Comparison of ENCODE assay signal across 8 cellular contexts in genomic region chr2:33475381-33476099, GRCh38. TPM values are rescaled to one million over a fixed set of nuclear protein-coding genes. Genes with fewer than 3 reads are reported as not detected.
A peak's percentile ranks its signal among the peaks of the same experiment; 100 is the strongest.
DNase-seq lines count a peak whose midpoint lies in the region; ATAC-seq and TF ChIP-seq lines count a peak whose summit lies in the region.

No MANE protein-coding gene starts in this region.

- H3K4me3 ChIP-seq in GM23338, result peak overlapping the region; percentile 40
- H3K4me3 ChIP-seq in Karpas-422 (ENCODE audit: low read length), result peak overlapping the region; percentile 72
- H3K4me3 ChIP-seq in testis, result peak overlapping the region; percentile 63

- no peaks in the 10 kb centered on the region for H3K27me3 ChIP-seq in GM23338 (ENCODE audit: insufficient read depth)
- no peaks in the 10 kb centered on the region for H3K27me3 ChIP-seq in Karpas-422 (ENCODE audit: low read length)
- no peaks in the 10 kb centered on the region for H3K27me3 ChIP-seq in testis

- peaks cover 11% of the 10 kb centered on the region; the same call in 2 of the 3 replicates for H3K36me3 Mint-ChIP-seq in GM23338 (ENCODE audit: low read depth)
- H3K36me3 Mint-ChIP-seq in activated naive CD4-positive, alpha-beta T cell treated with anti-CD3 and anti-CD28 coated beads for 36 hours (ENCODE audit: low read depth), result no peaks in the 10 kb centered on the region

- H3K9me2 ChIP-seq in GM23338 (ENCODE audit: insufficient read depth), result no peaks in the 10 kb centered on the region
- H3K9me2 ChIP-seq in Karpas-422 (replicated peaks; ENCODE audit: insufficient read depth, low read length), result no peaks in the 10 kb centered on the region

- H3F3A ChIP-seq in GM23338 (replicated peaks; ENCODE audit: low read depth), result no peaks in the 10 kb centered on the region

- H2AFZ ChIP-seq in GM23338 (peak overlapping the region; percentile 91), Karpas-422 (ENCODE audit: low read length) (peak overlapping the region; percentile 61)

- H3K27ac Mint-ChIP-seq in GM23338, result 0 out of 2 replicates have a peak overlapping the region, but pooled peaks have one; percentile 27
- H3K27ac Mint-ChIP-seq in activated naive CD4-positive, alpha-beta T cell treated with anti-CD3 and anti-CD28 coated beads for 36 hours, result peak overlapping the region; percentile 91

- H3K4me1 ChIP-seq in GM23338 (ENCODE audit: insufficient read depth) (peaks cover 10% of the 10 kb centered on the region), Karpas-422 (ENCODE audit: low read length) (peaks cover 42% of the 10 kb centered on the region), testis (peaks cover 6% of the 10 kb centered on the region)

- peaks cover 14% of the 10 kb centered on the region for H3K9me3 Mint-ChIP-seq in GM23338
- no peaks in the 10 kb centered on the region for H3K9me3 Mint-ChIP-seq in activated naive CD4-positive, alpha-beta T cell treated with anti-CD3 and anti-CD28 coated beads for 36 hours

- 4 to 8% methylated on average over 14 of the region's 14 CpGs for WGBS in testis, 2 donors

- H3K27ac ChIP-seq in GM23338 (ENCODE audit: low read depth) (no peak overlapping the region), Karpas-422 (ENCODE audit: low read length) (peak overlapping the region; percentile 87), testis (peak overlapping the region; percentile 75 to 86)

- H3K79me2 ChIP-seq in GM23338 (replicated peaks; ENCODE audit: insufficient read depth), result no peaks in the 10 kb centered on the region
- no peaks in the 10 kb centered on the region for H3K79me2 ChIP-seq in Karpas-422 (ENCODE audit: low read length)

- H4K20me1 ChIP-seq in GM23338 (replicated peaks; ENCODE audit: insufficient read depth), result no peaks in the 10 kb centered on the region
- H4K20me1 ChIP-seq in Karpas-422 (ENCODE audit: insufficient read depth, low read depth, low read length), result no peaks in the 10 kb centered on the region

- TF ChIP-seq CTCF in GM23338 (conservative IDR thresholded peaks at IDR 0.05; ENCODE audit: low read depth in 2 of 2), result peak; percentile 82 to 84
- peak; percentile 61 to 73 (median 65) for TF ChIP-seq CTCF in testis (IDR thresholded peaks at IDR 0.05)

- peak; percentile 1; the same call in 1 of the 2 replicates for TF ChIP-seq POLR2A in Raji (IDR thresholded peaks at IDR 0.05; ENCODE audit: insufficient read depth, low read depth, low read length)
- TF ChIP-seq POLR2A in testis (IDR thresholded peaks at IDR 0.05), result no peak

- peaks cover 18% of the 10 kb centered on the region for H3K4me1 Mint-ChIP-seq in GM23338
- H3K4me1 Mint-ChIP-seq in activated naive CD4-positive, alpha-beta T cell treated with anti-CD3 and anti-CD28 coated beads for 36 hours (ENCODE audit: low read depth), result peaks cover 25% of the 10 kb centered on the region

- CTCF ChIA-PET in activated naive CD4-positive, alpha-beta T cell treated with anti-CD3 and anti-CD28 coated beads for 36 hours (lab: Charles Lee), result interaction anchor here (0.6 to 1.9 kb wide), 14 partner anchors 10 to 118 kb away, joined by 3 to 19 read pairs (median 3); no protein-coding TSS in a partner anchor

- peak overlapping the region; percentile 74 for H3K9ac ChIP-seq in Karpas-422 (ENCODE audit: low read length)

- H3K36me3 ChIP-seq in GM23338 (ENCODE audit: insufficient read depth) (no peaks in the 10 kb centered on the region), Karpas-422 (ENCODE audit: insufficient read depth, low read length) (no peaks in the 10 kb centered on the region), testis (ENCODE audit: low read depth, missing control alignments) (no peaks in the 10 kb centered on the region)

- H3K9me3 ChIP-seq in Karpas-422 (ENCODE audit: low read length), result no peaks in the 10 kb centered on the region
- no peaks in the 10 kb centered on the region for H3K9me3 ChIP-seq in testis

- DNase-seq in ELR (ENCODE audit: low read depth) (peak; percentile 80), GM23338 (ENCODE audit: low spot score) (peak; percentile 90), Karpas-422 (peak; percentile 93), glomerular endothelial cell (ENCODE audit: extremely low read depth, low read depth, low spot score) (peak; percentile 82), occipital lobe (lab: John Stamatoyannopoulos, UW) (peak; percentile 68), testis (peak; percentile 86)
- peak; percentile 89 for DNase-seq in activated naive CD4-positive, alpha-beta T cell treated with anti-CD3 and anti-CD28 coated beads for 36 hours

- peak overlapping the region; percentile 75 for H3K4me2 ChIP-seq in GM23338
- peak overlapping the region; percentile 92 for H3K4me2 ChIP-seq in Karpas-422 (ENCODE audit: low read depth, low read length, poor library complexity, severe bottlenecking)

- intact Hi-C loops in activated naive CD4-positive, alpha-beta T cell treated with anti-CD3 and anti-CD28 coated beads for 36 hours (cut with micrococcal nuclease), result loop anchor here (1.0 to 10.0 kb wide), 8 partner anchors 22 to 1411 kb away; partner anchors contain the start of genes FAM98A, SPAST and TTC27
- intact Hi-C loops in testis (cut with DNase I; ENCODE audit: low total_unique reads), result no loop called here

- peaks cover 1% of the 10 kb centered on the region for H3K27me3 Mint-ChIP-seq in GM23338 (ENCODE audit: insufficient read depth, low read depth, poor library complexity)
- H3K27me3 Mint-ChIP-seq in activated naive CD4-positive, alpha-beta T cell treated with anti-CD3 and anti-CD28 coated beads for 36 hours (ENCODE audit: low read depth), result no peaks in the 10 kb centered on the region

- peak overlapping the region; percentile 66; the same call in 2 of the 3 replicates for H3K4me3 Mint-ChIP-seq in GM23338
- peak overlapping the region; percentile 81 for H3K4me3 Mint-ChIP-seq in activated naive CD4-positive, alpha-beta T cell treated with anti-CD3 and anti-CD28 coated beads for 36 hours

- peak; percentile 83 for ATAC-seq in GM23338

TF ChIP-seq in GM23338, 12 proteins besides CTCF, POLR2A, EP300 and RAD21 (continues in another document):
- no peak for TF ChIP-seq REST (IDR thresholded peaks at IDR 0.05; ENCODE audit: unreplicated experiment)
- TF ChIP-seq ZNF114 (CRISPR knock-in tag; IDR thresholded peaks at IDR 0.05), result no peak

RNA-seq across cellular contexts. Expression of gene RASGRP3, which starts 0.9 kb away (rescaled TPM):
- 0.69 TPM in 1 of 2 replicates, not detected in the other for total RNA-seq in GM23338 (2014; rRNA removed; shearing (Covaris generic))
- 0.19 and 0.23 TPM in 2 replicates for polyA plus RNA-seq in GM23338 (2016; fragmentation: Nextera tagmentation; extraction: Ambion mirVana)
- 15.3 and 19.3 TPM in 2 replicates for total RNA-seq in Karpas-422 (2014; rRNA removed; shearing (Covaris generic); ENCODE audit: low replicate concordance)
- 1 to 10 TPM; 1.9 to 2.3 TPM for total RNA-seq in activated naive CD4-positive, alpha-beta T cell treated with anti-CD3 and anti-CD28 coated beads for 36 hours
- total RNA-seq in glomerular endothelial cell, result 90.3 and 117 TPM in 2 replicates
- total RNA-seq in occipital lobe, result 11.1 TPM
- 10 to 100 TPM in 1 of 2 donors, 1 to 10 TPM in 1; 8.2 to 26.3 TPM for total RNA-seq in testis
- polyA plus RNA-seq in testis (ENCODE audit: insufficient read depth, low read depth, low replicate concordance), result 2.8 TPM
